In the genomic region with DNA sequence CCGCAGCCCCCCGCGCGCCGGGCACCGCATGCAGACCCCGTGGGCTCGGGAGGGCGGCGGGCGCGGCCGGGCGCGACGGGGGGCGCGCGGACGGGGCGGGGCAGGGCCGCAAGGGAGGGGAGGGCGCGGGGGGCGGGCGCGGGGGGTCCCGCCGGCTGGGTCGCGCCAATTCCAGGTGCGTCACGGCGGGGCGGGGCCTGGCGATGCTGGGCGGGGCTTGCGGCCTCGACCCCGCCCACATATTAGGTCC, we compare ENCODE assay signal across 8 cellular contexts. TPM values are rescaled to one million over a fixed set of nuclear protein-coding genes. Genes with fewer than 3 reads are reported as not detected.
DNase-seq lines count a peak whose midpoint lies in the region; ATAC-seq and TF ChIP-seq lines count a peak whose summit lies in the region.

No MANE protein-coding gene starts in this region.

- no peak for ATAC-seq in activated CD4-positive, CD25-positive, alpha-beta regulatory T cell treated with anti-CD3 and anti-CD28 coated beads, Interleukin-2, amount 50 U/mL, for 24 hours
- ATAC-seq in psoas muscle (no peak), HG02981 (IDR thresholded peaks at IDR 0.05; ENCODE audit: unreplicated experiment) (no peak), GM18520 (IDR thresholded peaks at IDR 0.05; ENCODE audit: unreplicated experiment) (no peak)

- H3K4me3 Mint-ChIP-seq in endothelial cell (ENCODE audit: unreplicated experiment), result no peak overlapping the region

- 0 to 2% (median 0%) methylated on average over 3 to 35 of the region's 40 CpGs for WGBS in psoas muscle, 3 donors

- peak overlapping the region; percentile 95 for H3K4me3 ChIP-seq in psoas muscle

- intact Hi-C loops in psoas muscle (cut with DNase I), result no loop called here

- TF ChIP-seq CTCF in endothelial cell (IDR thresholded peaks at IDR 0.05; ENCODE audit: unreplicated experiment) (no peak), psoas muscle (IDR thresholded peaks at IDR 0.05) (no peak)

- H3K27ac ChIP-seq in psoas muscle, result peak overlapping the region; percentile 97

- H3K27me3 Mint-ChIP-seq in endothelial cell (ENCODE audit: unreplicated experiment), result peaks cover 12% of the 10 kb centered on the region

- peaks cover 5% of the 10 kb centered on the region for H3K9me3 ChIP-seq in psoas muscle

- no peak overlapping the region for H3K27ac Mint-ChIP-seq in endothelial cell (ENCODE audit: unreplicated experiment)

- H3K36me3 Mint-ChIP-seq in endothelial cell (ENCODE audit: low read depth, unreplicated experiment), result peaks cover 16% of the 10 kb centered on the region

- peak; percentile 78 for DNase-seq in activated CD4-positive, CD25-positive, alpha-beta regulatory T cell treated with anti-CD3 and anti-CD28 coated beads, Interleukin-2, amount 50 U/mL, for 16 hours (ENCODE audit: low read depth, low spot score)
- DNase-seq in activated CD4-positive, alpha-beta T cell treated with anti-CD3 and anti-CD28 coated beads for 48 hours, result peak; percentile 89
- DNase-seq in endothelial cell (ENCODE audit: low spot score) (peak; percentile 89), psoas muscle (no peak), SHP77 treated with DMSO at 0.1 percent for 48 hours (lab: John Stamatoyannopoulos, UW) (no peak)

- peaks cover 3 to 24% of the 10 kb centered on the region in 2 donors for H3K36me3 ChIP-seq in psoas muscle (ENCODE audit: insufficient read depth in 1 of 2, low read depth in 1 of 2)

- no peaks in the 10 kb centered on the region for H3K27me3 ChIP-seq in psoas muscle (ENCODE audit: insufficient read depth in 3 of 3, low read length in 2 of 3)

- H3K4me1 Mint-ChIP-seq in endothelial cell (ENCODE audit: unreplicated experiment), result peaks cover 4% of the 10 kb centered on the region

- H3K9me3 Mint-ChIP-seq in endothelial cell (ENCODE audit: unreplicated experiment), result no peaks in the 10 kb centered on the region

- H3K4me1 ChIP-seq in psoas muscle, result peaks cover 8% of the 10 kb centered on the region

RNA-seq across cellular contexts. Expression of gene ING5, which starts 0.2 kb away (rescaled TPM):
- 19.9 TPM for total RNA-seq in endothelial cell (ENCODE audit: unreplicated experiment)
- total RNA-seq in psoas muscle, result 10 to 100 TPM; 16.7 to 20.5 (median 17.9) TPM
- polyA plus RNA-seq in psoas muscle, result 10 to 100 TPM; 14.5 to 25.4 (median 22.9) TPM

RNA-seq across cellular contexts. Expression of gene DTYMK, which starts 15.5 kb away (rescaled TPM):
- total RNA-seq in endothelial cell (ENCODE audit: unreplicated experiment), result 42.3 TPM
- total RNA-seq in psoas muscle, result 1 to 10 TPM; 6.4 to 8.5 (median 6.7) TPM
- 10 to 100 TPM in 2 of 3 donors, 1 to 10 TPM in 1; 8.1 to 24.6 (median 20.0) TPM for polyA plus RNA-seq in psoas muscle

RNA-seq across cellular contexts. Expression of gene D2HGDH, which starts 32.4 kb away (rescaled TPM):
- total RNA-seq in endothelial cell (ENCODE audit: unreplicated experiment) (11.4 TPM), psoas muscle (10 to 100 TPM; 20.3 to 31.0 (median 23.6) TPM)
- 10 to 100 TPM; 14.1 to 15.6 (median 14.9) TPM for polyA plus RNA-seq in psoas muscle

Comparison
In these comparisons a context has a peak if more than half of its experiments do, and no peak if none do; other contexts are left out.
1. DNase-seq: peak in activated CD4-positive, CD25-positive, alpha-beta regulatory T cell treated with anti-CD3 and anti-CD28 coated beads, Interleukin-2, amount 50 U/mL, for 16 hours (single experiment), activated CD4-positive, alpha-beta T cell treated with anti-CD3 and anti-CD28 coated beads for 48 hours (single experiment) and endothelial cell (single experiment); none in psoas muscle (0 of 2) and SHP77 treated with DMSO at 0.1 percent for 48 hours (single experiment).